ENCODE assay signal across 12 cellular contexts in the genomic region with DNA sequence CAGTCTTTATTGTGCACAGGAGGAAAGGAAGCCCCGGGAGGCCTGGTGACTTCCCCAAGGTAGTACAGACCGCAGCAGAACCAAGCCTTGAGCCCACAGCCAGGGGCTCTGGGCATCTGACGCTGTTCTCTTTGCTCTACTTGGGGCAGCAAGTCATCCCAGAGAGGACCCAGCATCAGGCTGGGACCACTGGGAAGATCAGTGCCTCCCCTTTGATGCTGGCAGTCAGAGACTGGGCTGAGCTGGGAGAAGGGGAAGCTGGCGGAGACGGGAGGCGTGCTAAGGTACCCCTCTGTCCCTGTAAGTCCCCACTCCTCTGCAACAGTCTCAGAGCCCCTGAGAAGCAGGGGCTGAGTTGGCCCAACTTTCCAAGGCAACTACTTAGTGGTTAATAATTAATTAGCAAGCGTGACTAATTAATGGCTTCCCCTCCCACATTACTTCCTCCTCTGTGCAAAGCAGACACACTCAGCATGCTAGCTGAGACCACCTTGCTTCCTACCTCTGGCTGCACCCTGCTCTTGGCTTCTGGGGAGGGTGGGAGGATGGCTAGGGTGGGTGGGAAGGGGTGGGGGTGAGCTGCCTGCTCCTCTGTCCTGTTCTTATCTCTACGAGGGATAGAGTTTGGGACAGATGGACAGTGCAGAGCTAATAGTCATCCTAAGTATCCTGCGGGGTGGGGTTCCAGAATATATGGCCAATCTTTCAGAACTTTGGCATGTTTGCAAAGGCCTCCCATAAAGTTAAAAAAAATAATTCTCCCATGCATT. TPM values are rescaled to one million over a fixed set of nuclear protein-coding genes. Genes with fewer than 3 reads are reported as not detected.
DNase-seq lines count a peak whose midpoint lies in the region; ATAC-seq and TF ChIP-seq lines count a peak whose summit lies in the region.
"Had no signal": no experiment of that assay in that cellular context is flagged by ENCODE, and none has a peak within 500 bp of the region (broad histone marks: within the 10 kb centered on the region; RNA-seq: fewer than 3 reads in every experiment).

No MANE protein-coding gene starts in this region.

- no peak for TF ChIP-seq POLR2A in esophagus squamous epithelium (IDR thresholded peaks at IDR 0.05)
- no peak for TF ChIP-seq POLR2A in stomach (IDR thresholded peaks at IDR 0.05)
- no peak for TF ChIP-seq POLR2A in esophagus muscularis mucosa (IDR thresholded peaks at IDR 0.05; ENCODE audit: low read depth)

- no peaks in the 10 kb centered on the region for H3K9me3 ChIP-seq in esophagus squamous epithelium
- H3K9me3 ChIP-seq in stomach: no peaks in the 10 kb centered on the region
- no peaks in the 10 kb centered on the region for H3K9me3 ChIP-seq in esophagus muscularis mucosa

- 43 to 63% methylated on average over 5 of the region's 9 CpGs for WGBS in esophagus squamous epithelium, 2 donors
- 39 to 61% (median 44%) methylated on average over 9 of the region's 9 CpGs for WGBS in stomach, 5 donors
- WGBS in esophagus muscularis mucosa: 93% methylated on average over 9 of the region's 9 CpGs

- H3K4me1 ChIP-seq in esophagus squamous epithelium (peaks cover 20 to 80% (median 35%) of the 10 kb centered on the region in 3 donors), stomach (peaks cover 10 to 46% (median 26%) of the 10 kb centered on the region in 4 donors), esophagus muscularis mucosa (peaks cover 9 to 13% (median 11%) of the 10 kb centered on the region in 4 donors)

- H3K36me3 ChIP-seq in esophagus squamous epithelium (peaks cover 0 to 33% (median 15%) of the 10 kb centered on the region in 3 donors), stomach (peaks cover 10 to 30% (median 16%) of the 10 kb centered on the region in 4 donors), esophagus muscularis mucosa (no peaks in the 10 kb centered on the region)

- TF ChIP-seq CTCF in esophagus squamous epithelium (IDR thresholded peaks at IDR 0.05) (no peak), stomach (IDR thresholded peaks at IDR 0.05) (no peak), esophagus muscularis mucosa (IDR thresholded peaks at IDR 0.05) (no peak)

- no peak overlapping the region for H3K4me3 Mint-ChIP-seq in activated T-cell treated with anti-CD3 and anti-CD28 coated beads, Interleukin-2, amount 50 U/mL, for 24 hours

- peaks cover 77% of the 10 kb centered on the region for H3K27me3 Mint-ChIP-seq in activated T-cell treated with anti-CD3 and anti-CD28 coated beads, Interleukin-2, amount 50 U/mL, for 24 hours

- no peak for TF ChIP-seq EP300 in stomach (IDR thresholded peaks at IDR 0.05)
- TF ChIP-seq EP300 in esophagus muscularis mucosa (IDR thresholded peaks at IDR 0.05): no peak

- H3K27ac Mint-ChIP-seq in activated T-cell treated with anti-CD3 and anti-CD28 coated beads, Interleukin-2, amount 50 U/mL, for 24 hours: no peak overlapping the region
- H3K27ac Mint-ChIP-seq: naive B cell had no signal

- H3K27ac ChIP-seq in esophagus squamous epithelium: peak overlapping the region; percentile 84 to 96 (median 94)
- H3K27ac ChIP-seq in stomach: peak overlapping the region; percentile 82 to 91 (median 84)
- no peak overlapping the region for H3K27ac ChIP-seq in esophagus muscularis mucosa (replicated peaks in 1 of 4)

- DNase-seq in HuH-7 (ENCODE audit: low spot score) (peak; percentile 46), esophagus squamous epithelium (lab: John Stamatoyannopoulos, UW) (no peak), stomach (no peak), esophagus muscularis mucosa (ENCODE audit: extremely low spot score) (no peak), NCI-H2196 (lab: John Stamatoyannopoulos, UW; ENCODE audit: unreplicated experiment) (no peak)
- DNase-seq in activated T-cell treated with anti-CD3 and anti-CD28 coated beads, Interleukin-2, amount 50 U/mL, for 24 hours: no peak
- DNase-seq in stimulated activated CD4-positive, alpha-beta T cell treated with anti-CD3 and anti-CD28 coated beads, Interleukin-4, amount 100 ng/mL, for 1 hour: no peak
- DNase-seq: activated T-cell treated with anti-CD3 and anti-CD28 coated beads for 4 hours, naive B cell, SHP77 had no signal

- intact Hi-C loops in esophagus squamous epithelium (cut with DNase I): no loop called here
- intact Hi-C loops in stomach (cut with DNase I; ENCODE audit: low total_unique reads): no loop called here
- intact Hi-C loops in esophagus muscularis mucosa (cut with DNase I): no loop called here

- H3K9me3 Mint-ChIP-seq in activated T-cell treated with anti-CD3 and anti-CD28 coated beads, Interleukin-2, amount 50 U/mL, for 24 hours: no peaks in the 10 kb centered on the region
- H3K9me3 Mint-ChIP-seq: naive B cell had no signal

- H3K27me3 ChIP-seq in esophagus squamous epithelium (peaks cover 0 to 26% (median 0%) of the 10 kb centered on the region in 4 donors), stomach (peaks cover 0 to 11% (median 8%) of the 10 kb centered on the region in 3 donors), esophagus muscularis mucosa (peaks cover 3 to 33% (median 11%) of the 10 kb centered on the region in 4 donors)

- peaks cover 11% of the 10 kb centered on the region for H3K4me1 Mint-ChIP-seq in activated T-cell treated with anti-CD3 and anti-CD28 coated beads, Interleukin-2, amount 50 U/mL, for 24 hours (ENCODE audit: low read depth)

- peak; percentile 64 for ATAC-seq in GM21423 (IDR thresholded peaks at IDR 0.05; ENCODE audit: unreplicated experiment)

- H3K4me3 ChIP-seq in esophagus squamous epithelium (peak overlapping the region; percentile 61 to 71 (median 62)), stomach (peak overlapping the region; percentile 35 to 52 (median 42)), esophagus muscularis mucosa (no peak overlapping the region)

- no peaks in the 10 kb centered on the region for H3K36me3 Mint-ChIP-seq in activated T-cell treated with anti-CD3 and anti-CD28 coated beads, Interleukin-2, amount 50 U/mL, for 24 hours (ENCODE audit: low read depth)
- H3K36me3 Mint-ChIP-seq: naive B cell had no signal

RNA-seq across cellular contexts. Expression of a gene that starts 1.3 kb away (rescaled TPM):
- total RNA-seq in esophagus squamous epithelium (100 to 1,000 TPM in 1 of 4 donors, 10 to 100 TPM in 3; 45.6 to 102 (median 58.4) TPM), stomach (100 to 1,000 TPM in 3 of 5 donors, 10 to 100 TPM in 2; 38.0 to 184 (median 102) TPM), esophagus muscularis mucosa (under 1 TPM in 1 of 4 donors, not detected in 3; 0.63 TPM)
- 10 to 100 TPM; 11.3 to 75.3 (median 28.2) TPM for polyA plus RNA-seq in stomach
- total RNA-seq: HT1080 had no signal

RNA-seq across cellular contexts. Expression of a gene that starts 23.2 kb away (rescaled TPM):
- 1 to 10 TPM in 1 of 4 donors, not detected in 3; 1.3 TPM for total RNA-seq in esophagus squamous epithelium
- total RNA-seq in stomach: not detected
- polyA plus RNA-seq in stomach: 1 to 10 TPM in 1 of 3 donors, under 1 TPM in 2; 0.08 to 1.5 (median 0.75) TPM
- not detected for total RNA-seq in esophagus muscularis mucosa
- total RNA-seq: HT1080 had no signal

Comparison
In these comparisons a context has a peak if more than half of its experiments do, and no peak if none do; other contexts are left out.
1. H3K27ac ChIP-seq: peak in esophagus squamous epithelium (4 of 4) and stomach (5 of 5); none in esophagus muscularis mucosa (0 of 4).
2. H3K4me3 ChIP-seq: peak in esophagus squamous epithelium (4 of 4) and stomach (4 of 4); none in esophagus muscularis mucosa (0 of 4).
3. RNA of a gene that starts 1.3 kb away (total RNA-seq): 38.0 to 184 TPM in stomach and 45.6 to 102 TPM in esophagus squamous epithelium; 0.63 TPM in esophagus muscularis mucosa; every median in the first group is over 10 times any median in the second.